13 cellular contexts compared by ENCODE assay signal in genomic region chr9:117160254-117160653, GRCh38.
DNase-seq lines count a peak whose midpoint lies in the region; ATAC-seq and TF ChIP-seq lines count a peak whose summit lies in the region.
"Had no signal": no experiment of that assay in that cellular context is flagged by ENCODE, and none has a peak within 500 bp of the region (broad histone marks: within the 10 kb centered on the region; RNA-seq: fewer than 3 reads in every experiment).

No MANE protein-coding gene starts in this region.

- ATAC-seq in left lobe of liver (peak; percentile 47), GM19324 (IDR thresholded peaks at IDR 0.05; ENCODE audit: low FRiP score, unreplicated experiment) (no peak)
- ATAC-seq: mucosa of descending colon had no signal

- H3K27ac ChIP-seq in RWPE1, result no peak overlapping the region
- no peak overlapping the region for H3K27ac ChIP-seq in adrenal gland
- H3K27ac ChIP-seq: colonic mucosa had no signal

- POLR2A ChIA-PET in Caco-2 (lab: Charles Lee), result no interaction called here
- POLR2A ChIA-PET in RWPE1 (lab: Yijun Ruan, JAX; ENCODE audit: low non-redundant PET), result no interaction called here

- BruUV-seq in Caco-2 (replicated peaks; lab: Mats Ljungman, UMichigan), result no TSS peak

- H3K36me3 Mint-ChIP-seq in Caco-2 (ENCODE audit: insufficient read depth, unreplicated experiment), result no peaks in the 10 kb centered on the region

- no peak overlapping the region for H3K27ac Mint-ChIP-seq in Caco-2 (ENCODE audit: unreplicated experiment)

- H3K9me3 ChIP-seq in Caco-2 (no peaks in the 10 kb centered on the region), adrenal gland (replicated peaks in 1 of 3) (no peaks in the 10 kb centered on the region)
- H3K9me3 ChIP-seq: colonic mucosa, mucosa of descending colon had no signal

- no peak for TF ChIP-seq POLR2A in adrenal gland (IDR thresholded peaks at IDR 0.05)

- no peaks in the 10 kb centered on the region for H3K27me3 ChIP-seq in Caco-2 (replicated peaks; ENCODE audit: control insufficient read depth, insufficient read depth, low read length)
- no peaks in the 10 kb centered on the region for H3K27me3 ChIP-seq in H7 (ENCODE audit: control insufficient read depth, insufficient read depth, low read length)
- H3K27me3 ChIP-seq in adrenal gland, result no peaks in the 10 kb centered on the region
- H3K27me3 ChIP-seq: colonic mucosa had no signal

- no peak for DNase-seq in Caco-2
- peak; percentile 6 for DNase-seq in H7
- DNase-seq in RWPE1 (ENCODE audit: low spot score), result peak; percentile 14
- DNase-seq in left lobe of liver (ENCODE audit: low spot score), result no peak
- no peak for DNase-seq in adrenal gland
- no peak for DNase-seq in stimulated activated CD4-positive, alpha-beta T cell treated with anti-CD3 and anti-CD28 coated beads, Interleukin-15, amount 100 ng/mL, for 24 hours
- DNase-seq in activated CD4-positive, CD25-positive, alpha-beta regulatory T cell (lab: John Stamatoyannopoulos, UW), result no peak
- DNase-seq: activated CD4-positive, alpha-beta T cell treated with anti-CD3 and anti-CD28 coated beads for 4 hours; activated naive CD4-positive, alpha-beta T cell treated with Interleukin-2 at 50 U/mL for 16 hours; colonic mucosa; mucosa of descending colon; RPMI8226 had no signal

- H3K4me1 ChIP-seq in Caco-2 (no peaks in the 10 kb centered on the region), adrenal gland (replicated peaks in 1 of 2) (no peaks in the 10 kb centered on the region)
- H3K4me1 ChIP-seq: colonic mucosa had no signal

- H3K36me3 ChIP-seq in Caco-2 (ENCODE audit: control insufficient read depth, insufficient read depth, low read length) (no peaks in the 10 kb centered on the region), H7 (replicated peaks; ENCODE audit: control insufficient read depth, insufficient read depth, low read length) (no peaks in the 10 kb centered on the region), adrenal gland (replicated peaks in 1 of 2) (no peaks in the 10 kb centered on the region)
- H3K36me3 ChIP-seq: colonic mucosa had no signal

- no peak overlapping the region for H3K4me3 Mint-ChIP-seq in Caco-2 (ENCODE audit: unreplicated experiment)

- TF ChIP-seq CTCF in Caco-2 (IDR thresholded peaks at IDR 0.05; ENCODE audit: insufficient read depth in 1 of 2, low read depth in 1 of 2, low read length in 1 of 2, severe bottlenecking in 1 of 2, unreplicated experiment in 1 of 2), result peak; percentile 38 to 49
- TF ChIP-seq CTCF in RWPE1 (conservative IDR thresholded peaks at IDR 0.05; ENCODE audit: low read depth), result no peak
- peak in 1 of 6 experiments; percentile 29 for TF ChIP-seq CTCF in adrenal gland (IDR thresholded peaks at IDR 0.05)

- no peaks in the 10 kb centered on the region for H3K4me1 Mint-ChIP-seq in Caco-2 (ENCODE audit: low read depth, unreplicated experiment)

- H3K9me3 Mint-ChIP-seq in Caco-2 (ENCODE audit: unreplicated experiment), result no peaks in the 10 kb centered on the region

- CTCF ChIA-PET in Caco-2 (lab: Charles Lee), result no interaction called here
- CTCF ChIA-PET in RWPE1 (lab: Yijun Ruan, JAX), result no interaction called here

- intact Hi-C loops in Caco-2 (cut with micrococcal nuclease; ENCODE audit: unreplicated experiment) (loop anchor here (1.0 kb wide), 1 partner anchor 251 kb away; no protein-coding TSS in a partner anchor), adrenal gland (cut with DNase I) (no loop called here)

- H3K4me3 ChIP-seq in Caco-2 (ENCODE audit: low read depth, low read length) (no peak overlapping the region), H7 (ENCODE audit: insufficient read depth, low read depth, low read length) (no peak overlapping the region), adrenal gland (no peak overlapping the region)
- H3K4me3 ChIP-seq: colonic mucosa, mucosa of descending colon had no signal

- H3K27me3 Mint-ChIP-seq in Caco-2 (ENCODE audit: insufficient read depth, unreplicated experiment), result no peaks in the 10 kb centered on the region

Comparison
In these comparisons a context has a peak if more than half of its experiments do, and no peak if none do; other contexts are left out.
1. DNase-seq: peak in H7 (single experiment) and RWPE1 (single experiment); none in Caco-2 (0 of 2), left lobe of liver (single experiment), adrenal gland (0 of 7), stimulated activated CD4-positive, alpha-beta T cell treated with anti-CD3 and anti-CD28 coated beads, Interleukin-15, amount 100 ng/mL, for 24 hours (single experiment) and activated CD4-positive, CD25-positive, alpha-beta regulatory T cell (0 of 4).